In the genomic region with DNA sequence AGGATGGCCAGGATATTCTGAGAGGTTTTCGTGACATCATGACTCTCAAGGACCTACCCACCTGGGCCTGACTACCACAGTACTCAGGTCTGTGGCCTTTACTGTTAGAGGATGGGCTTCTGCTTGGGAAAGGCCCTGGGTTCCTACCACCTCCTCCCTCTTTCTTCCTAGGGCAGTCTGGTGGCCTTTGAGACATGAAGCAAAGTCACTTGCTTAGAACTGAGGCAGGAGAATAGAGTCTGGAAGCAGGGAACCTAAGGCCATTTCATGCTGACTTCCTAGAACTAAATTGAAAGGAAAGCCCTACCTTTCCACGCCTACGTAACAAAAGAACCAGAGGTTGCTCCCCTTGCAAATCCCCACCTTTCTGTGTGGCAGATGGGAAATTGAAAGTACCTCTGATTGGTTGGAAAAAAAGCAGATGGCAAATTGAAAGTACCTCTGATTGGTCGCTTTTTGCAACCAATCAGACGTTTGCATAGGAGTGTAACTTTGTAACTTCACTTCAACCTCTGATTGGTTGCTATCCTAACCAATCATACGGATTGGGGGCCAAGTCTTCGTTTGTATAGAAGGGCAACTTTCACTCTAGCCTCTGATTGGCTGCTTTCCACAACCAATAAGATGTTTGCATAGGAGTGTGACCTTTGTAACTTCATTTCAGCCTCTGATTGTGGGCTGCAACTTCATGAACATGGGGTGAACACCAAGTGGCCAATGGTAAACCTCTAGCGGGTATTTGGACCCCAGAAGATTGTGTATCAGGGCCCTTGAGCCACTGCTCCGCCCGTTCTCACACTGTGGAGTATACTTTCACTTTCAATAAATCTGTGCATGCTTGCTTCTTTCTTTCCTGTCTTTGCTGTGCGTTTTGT, we compare ENCODE assay signal across 11 cellular contexts. TPM values are rescaled to one million over a fixed set of nuclear protein-coding genes. Genes with fewer than 3 reads are reported as not detected.
A peak's percentile ranks its signal among the peaks of the same experiment; 100 is the strongest.
DNase-seq lines count a peak whose midpoint lies in the region; ATAC-seq, FAIRE-seq and TF ChIP-seq lines count a peak whose summit lies in the region.
"Had no signal": no experiment of that assay in that cellular context is flagged by ENCODE, and none has a peak within 500 bp of the region (broad histone marks: within the 10 kb centered on the region; RNA-seq: fewer than 3 reads in every experiment).

No MANE protein-coding gene starts in this region.

- H3K27me3 ChIP-seq in IMR-90 (ENCODE audit: control insufficient read depth, insufficient read depth, low read length), result no peaks in the 10 kb centered on the region
- H3K27me3 ChIP-seq in HepG2 (ENCODE audit: control insufficient read depth in 1 of 2, insufficient read depth in 2 of 2, low read length in 2 of 2), result no peaks in the 10 kb centered on the region; a peak in 1 of 5 replicates

- H3K14ac ChIP-seq in IMR-90 (replicated peaks; ENCODE audit: low read depth, low read length), result no peak overlapping the region

- peak overlapping the region; percentile 49 for H3K4me3 Mint-ChIP-seq in activated CD4-positive, alpha-beta memory T cell treated with anti-CD3 and anti-CD28 coated beads for 36 hours

- H3K4me2 ChIP-seq in IMR-90 (ENCODE audit: low read depth, low read length), result no peak overlapping the region
- H3K4me2 ChIP-seq in HepG2 (ENCODE audit: low read depth, low read length), result peak overlapping the region; percentile 79

- H2BK120ac ChIP-seq in IMR-90 (ENCODE audit: low read depth, low read length), result no peak overlapping the region

- H3K79me2 ChIP-seq in HepG2 (ENCODE audit: insufficient read depth, low read length), result peaks cover 6% of the 10 kb centered on the region

- H3K4me3 ChIP-seq in IMR-90 (ENCODE audit: insufficient read depth, low read depth, low read length) (no peak overlapping the region), HepG2 (replicated peaks in 1 of 3; ENCODE audit: insufficient read depth in 1 of 3, low read depth in 2 of 3, low read length in 3 of 3) (peak overlapping the region; percentile 64 to 80 (median 68))

- peak overlapping the region; percentile 24 for H2AFZ ChIP-seq in IMR-90 (replicated peaks; ENCODE audit: low read length, poor library complexity)
- no peak overlapping the region for H2AFZ ChIP-seq in HepG2 (ENCODE audit: low read length)

- BruUV-seq in IMR-90 (replicated peaks; lab: Mats Ljungman, UMichigan) (no TSS peak), HepG2 (replicated peaks; lab: Mats Ljungman, UMichigan) (no TSS peak)

- no peak overlapping the region for H3K23ac ChIP-seq in IMR-90 (ENCODE audit: low read depth, low read length)

- no peak for TF ChIP-seq RAD21 in IMR-90 (IDR thresholded peaks at IDR 0.05; ENCODE audit: low read length)
- TF ChIP-seq RAD21 in HepG2 (CRISPR knock-in tag; IDR thresholded peaks at IDR 0.05), result no peak

- no peak overlapping the region for H3K18ac ChIP-seq in IMR-90 (ENCODE audit: low read depth, low read length)

- peak; percentile 100 for FAIRE-seq in HepG2 (lab: Jason Lieb, UNC)

- no peak overlapping the region for H4K5ac ChIP-seq in IMR-90 (ENCODE audit: low read depth, low read length)

- no peaks in the 10 kb centered on the region for H3K79me1 ChIP-seq in IMR-90 (ENCODE audit: low read depth in 1 of 2, low read length in 2 of 2)

- no peak for TF ChIP-seq CTCF in IMR-90 (conservative IDR thresholded peaks at IDR 0.05; ENCODE audit: low read depth, low read length)
- TF ChIP-seq CTCF in HepG2 (CRISPR knock-in tag; IDR thresholded peaks at IDR 0.05), result no peak

- TF ChIP-seq EP300 in HepG2 (IDR thresholded peaks at IDR 0.05; ENCODE audit: low read depth in 2 of 2, low read length in 2 of 2) (no peak), HepG2 (CRISPR knock-in tag; IDR thresholded peaks at IDR 0.05; ENCODE audit: borderline replicate concordance) (no peak)

- H3K4me1 ChIP-seq in IMR-90 (ENCODE audit: control insufficient read depth, insufficient read depth, low read length) (no peaks in the 10 kb centered on the region), HepG2 (ENCODE audit: insufficient read depth, low read length) (no peaks in the 10 kb centered on the region)
- H3K4me1 ChIP-seq: adrenal gland had no signal

- H3K9me1 ChIP-seq in IMR-90 (ENCODE audit: insufficient read depth, low read length), result no peaks in the 10 kb centered on the region

- no peak overlapping the region for H3K27ac ChIP-seq in IMR-90 (ENCODE audit: insufficient read depth, low read length)
- peak overlapping the region; percentile 96 for H3K27ac ChIP-seq in HepG2 (ENCODE audit: extremely low read length, insufficient read depth, low read length)
- H3K27ac ChIP-seq: adrenal gland had no signal

- H4K20me1 ChIP-seq in IMR-90 (ENCODE audit: insufficient read depth, low read length) (no peaks in the 10 kb centered on the region), HepG2 (ENCODE audit: insufficient read depth, low read length) (no peaks in the 10 kb centered on the region)

- H2BK5ac ChIP-seq in IMR-90 (ENCODE audit: low read depth, low read length, poor library complexity, severe bottlenecking), result no peak overlapping the region

- dilution Hi-C loops in IMR-90 (cut with HindIII; ENCODE audit: low sequenced_read_pairs, unreplicated experiment), result no loop called here

- in situ Hi-C loops in IMR-90 (cut with MboI; ENCODE audit: low sequenced_read_pairs) (no loop called here), HepG2 (cut with HindIII; ENCODE audit: extremely low pct_ligation_motif_present, low pct_unique_long_range_greater_than_20kb) (no loop called here)

- H3K9ac ChIP-seq in IMR-90 (ENCODE audit: low read depth, low read length), result no peak overlapping the region
- peak overlapping the region; percentile 83 for H3K9ac ChIP-seq in HepG2 (ENCODE audit: insufficient read depth, low read depth, low read length)

- no peak overlapping the region for H2AK5ac ChIP-seq in IMR-90 (ENCODE audit: low read depth, low read length)

- no peak overlapping the region for H2BK20ac ChIP-seq in IMR-90 (ENCODE audit: low read depth, low read length)

- no peaks in the 10 kb centered on the region for H3K27me3 Mint-ChIP-seq in activated CD4-positive, alpha-beta memory T cell treated with anti-CD3 and anti-CD28 coated beads for 36 hours

- H3K36me3 ChIP-seq in IMR-90 (ENCODE audit: control insufficient read depth, insufficient read depth, low read length) (no peaks in the 10 kb centered on the region), HepG2 (replicated peaks in 1 of 2; ENCODE audit: control insufficient read depth in 1 of 2, insufficient read depth in 2 of 2, low read length in 2 of 2) (no peaks in the 10 kb centered on the region)
- H3K36me3 ChIP-seq: adrenal gland had no signal

- no peaks in the 10 kb centered on the region for H3K9me3 ChIP-seq in IMR-90 (ENCODE audit: control insufficient read depth, insufficient read depth, low read length)
- H3K9me3 ChIP-seq in HepG2 (ENCODE audit: low read length), result no peaks in the 10 kb centered on the region
- H3K9me3 ChIP-seq: adrenal gland had no signal

- peaks cover 6% of the 10 kb centered on the region for H3K4me1 Mint-ChIP-seq in activated CD4-positive, alpha-beta memory T cell treated with anti-CD3 and anti-CD28 coated beads for 36 hours (ENCODE audit: low read depth)

- no peak overlapping the region for H4K8ac ChIP-seq in IMR-90 (ENCODE audit: low read depth in 2 of 2, low read length in 2 of 2)

- H3K4ac ChIP-seq in IMR-90 (ENCODE audit: low read depth, low read length), result no peak overlapping the region

- H3K56ac ChIP-seq in IMR-90 (ENCODE audit: extremely low read depth, insufficient read depth, low read length), result no peak overlapping the region

- no peak for ATAC-seq in IMR-90 (ENCODE audit: low read depth)
- ATAC-seq in HepG2, result peak; percentile 91
- ATAC-seq in HG02938 (IDR thresholded peaks at IDR 0.05; ENCODE audit: unreplicated experiment), result no peak

- H3K36me3 Mint-ChIP-seq in activated CD4-positive, alpha-beta memory T cell treated with anti-CD3 and anti-CD28 coated beads for 36 hours, result no peaks in the 10 kb centered on the region

- CTCF ChIA-PET in IMR-90 (lab: Yijun Ruan, JAX), result no interaction called here
- CTCF ChIA-PET in activated CD4-positive, alpha-beta memory T cell treated with anti-CD3 and anti-CD28 coated beads for 36 hours (lab: Charles Lee), result no interaction called here
- CTCF ChIA-PET in HepG2 (lab: Yijun Ruan, JAX; ENCODE audit: low intra/inter-chr PET ratio, low total read pairs), result no interaction called here

- DNase-seq in CMK (ENCODE audit: low read depth), result peak; percentile 53
- peak; percentile 13 for DNase-seq in IMR-90
- DNase-seq in activated CD4-positive, alpha-beta memory T cell treated with anti-CD3 and anti-CD28 coated beads for 36 hours, result peak; percentile 11
- DNase-seq in HepG2 (ENCODE audit: low spot score), result peak; percentile 98
- DNase-seq in NCI-H1048 (lab: John Stamatoyannopoulos, UW), result no peak
- DNase-seq in NCI-H1092 treated with DMSO at 0.1 percent for 48 hours (lab: John Stamatoyannopoulos, UW), result no peak
- no peak for DNase-seq in NCI-H2081 (lab: John Stamatoyannopoulos, UW)
- DNase-seq: NCI-H524 treated with DMSO at 0.1 percent for 48 hours; stimulated activated CD4-positive, alpha-beta T cell treated with anti-CD3 and anti-CD28 coated beads, Interleukin-15, amount 100 ng/mL, for 24 hours had no signal

- H2AK9ac ChIP-seq in IMR-90 (replicated peaks; ENCODE audit: low read depth, low read length, poor library complexity), result no peak overlapping the region

- POLR2A ChIA-PET in IMR-90 (lab: Charles Lee; ENCODE audit: unreplicated experiment) (no interaction called here), HepG2 (lab: Yijun Ruan, JAX) (interaction anchor here (1.4 kb wide), 1 partner anchor 33 kb away, joined by 4 read pairs; the partner anchor contains the start of gene UPF3B)
- POLR2A ChIA-PET in activated CD4-positive, alpha-beta memory T cell treated with anti-CD3 and anti-CD28 coated beads for 36 hours (lab: Charles Lee), result no interaction called here

- intact Hi-C loops in IMR-90 (cut with micrococcal nuclease), result loop anchor here (10.0 kb wide), 1 partner anchor 371 kb away; no protein-coding TSS in a partner anchor
- intact Hi-C loops in activated CD4-positive, alpha-beta memory T cell treated with anti-CD3 and anti-CD28 coated beads for 36 hours (cut with micrococcal nuclease), result loop anchor here (1.0 to 10.0 kb wide), 3 partner anchors 93 to 368 kb away; no protein-coding TSS in a partner anchor
- intact Hi-C loops in HepG2 (cut with micrococcal nuclease; ENCODE audit: unreplicated experiment), result loop anchor here (2.0 to 5.0 kb wide), 2 partner anchors 49 to 367 kb away; partner anchors contain the start of gene ZBTB33

- no peaks in the 10 kb centered on the region for H3K9me3 Mint-ChIP-seq in activated CD4-positive, alpha-beta memory T cell treated with anti-CD3 and anti-CD28 coated beads for 36 hours

- 67% methylated on average over 1 of the region's 11 CpGs; no CpG with 5 or more reads in 1 of the 2 experiments for WGBS in IMR-90 (ENCODE audit: extremely low coverage in 2 of 2, insufficient read length in 1 of 2), 2 experiments
- WGBS in HepG2 (ENCODE audit: low lambda C conversion rate), result 1% methylated on average over 7 of the region's 11 CpGs

- TF ChIP-seq POLR2A in IMR-90 (IDR thresholded peaks at IDR 0.05; ENCODE audit: low read depth, low read length) (no peak), HepG2 (IDR thresholded peaks at IDR 0.05; ENCODE audit: insufficient read depth in 1 of 2, low read depth in 2 of 2, low read length in 2 of 2) (peak; percentile 55 to 72; a peak in 3 of 4 replicates)

- no peak overlapping the region for H3K27ac Mint-ChIP-seq in activated CD4-positive, alpha-beta memory T cell treated with anti-CD3 and anti-CD28 coated beads for 36 hours

- no peak overlapping the region for H4K91ac ChIP-seq in IMR-90 (ENCODE audit: insufficient read depth, low read depth, low read length)

- H2BK15ac ChIP-seq in IMR-90 (ENCODE audit: low read depth, low read length), result no peak overlapping the region

RNA-seq across cellular contexts. Expression of gene AKAP14, which starts 9.9 kb away (rescaled TPM):
- total RNA-seq in IMR-90 (2012; rRNA removed) (not detected in 2 replicates), HepG2 (2016; rRNA removed; fragmentation: Illumina TruSeq; extraction: Trizol) (1.7 and 1.9 TPM in 2 replicates)
- polyA plus RNA-seq in IMR-90 (2012; rRNA removed) (not detected in 2 replicates), HepG2 (2011; rRNA removed) (0.20 TPM in 1 of 2 replicates, not detected in the other)
- polyA plus RNA-seq in IMR-90 (2012; cell fraction: cytosol; rRNA removed), result not detected in 2 replicates
- not detected in 2 replicates for polyA plus RNA-seq in IMR-90 (2012; cell fraction: nucleus; rRNA removed; ENCODE audit: low replicate concordance)
- not detected for total RNA-seq in activated CD4-positive, alpha-beta memory T cell treated with anti-CD3 and anti-CD28 coated beads for 36 hours
- total RNA-seq in HepG2 (2016; cell fraction: cytosol; rRNA removed; fragmentation: Illumina TruSeq; extraction: Trizol; ENCODE audit: low read depth), result 1.7 TPM in 1 of 2 replicates, not detected in the other
- 1.0 and 2.2 TPM in 2 replicates for total RNA-seq in HepG2 (2016; cell fraction: insoluble cytoplasmic fraction; rRNA removed; fragmentation: Illumina TruSeq; extraction: Trizol)
- total RNA-seq in HepG2 (2016; cell fraction: membrane; rRNA removed; fragmentation: Illumina TruSeq; extraction: Trizol), result 1.9 and 2.7 TPM in 2 replicates
- total RNA-seq in HepG2 (2016; cell fraction: nucleus; rRNA removed; fragmentation: Illumina TruSeq; extraction: Trizol), result 1.8 and 1.9 TPM in 2 replicates
- 0.05 TPM in 1 of 2 replicates, not detected in the other for polyA plus RNA-seq in HepG2 (2011; cell fraction: cytosol; rRNA removed)
- not detected in 2 replicates for polyA plus RNA-seq in HepG2 (2011; cell fraction: nucleus; rRNA removed)
- polyA plus RNA-seq in HepG2 (2012), result 0.36 and 0.52 TPM in 2 replicates
- polyA plus RNA-seq in HepG2 (2016; cell fraction: cytosol; fragmentation: Illumina TruSeq; extraction: Trizol; ENCODE audit: low read depth), result 0.54 and 0.57 TPM in 2 replicates
- 1.8 and 1.9 TPM in 2 replicates for polyA plus RNA-seq in HepG2 (2016; cell fraction: insoluble cytoplasmic fraction; fragmentation: Illumina TruSeq; extraction: Trizol; ENCODE audit: low read depth)
- polyA plus RNA-seq in HepG2 (2016; cell fraction: membrane; fragmentation: Illumina TruSeq; extraction: Trizol; ENCODE audit: low read depth), result 0.73 and 1.3 TPM in 2 replicates
- polyA plus RNA-seq in HepG2 (2016; cell fraction: nucleus; fragmentation: Illumina TruSeq; extraction: Trizol; ENCODE audit: insufficient read depth, low read depth), result 1.0 and 2.4 TPM in 2 replicates
- not detected in 2 replicates for polyA minus RNA-seq in HepG2 (2011; rRNA and poly(A)+ RNA removed; ENCODE audit: low replicate concordance)
- polyA minus RNA-seq in HepG2 (2011; cell fraction: cytosol; rRNA and poly(A)+ RNA removed), result not detected in 2 replicates
- not detected in 2 replicates for polyA minus RNA-seq in HepG2 (2011; cell fraction: nucleus; rRNA and poly(A)+ RNA removed)
- total RNA-seq: adrenal gland had no signal
- polyA plus RNA-seq: adrenal gland had no signal

RNA-seq across cellular contexts. Expression of gene NDUFA1, which starts 14.2 kb away (rescaled TPM):
- total RNA-seq in IMR-90 (2012; rRNA removed) (12.5 and 47.5 TPM in 2 replicates), HepG2 (2016; rRNA removed; fragmentation: Illumina TruSeq; extraction: Trizol) (167 and 181 TPM in 2 replicates)
- polyA plus RNA-seq in IMR-90 (2012; rRNA removed) (90.1 and 104 TPM in 2 replicates), HepG2 (2011; rRNA removed) (102 and 150 TPM in 2 replicates)
- 9.7 and 28.6 TPM in 2 replicates for polyA plus RNA-seq in IMR-90 (2012; cell fraction: cytosol; rRNA removed)
- 1.9 and 15.3 TPM in 2 replicates for polyA plus RNA-seq in IMR-90 (2012; cell fraction: nucleus; rRNA removed; ENCODE audit: low replicate concordance)
- 100 to 1,000 TPM; 103 to 104 TPM for total RNA-seq in activated CD4-positive, alpha-beta memory T cell treated with anti-CD3 and anti-CD28 coated beads for 36 hours
- total RNA-seq in HepG2 (2016; cell fraction: cytosol; rRNA removed; fragmentation: Illumina TruSeq; extraction: Trizol; ENCODE audit: low read depth), result 52.2 and 54.3 TPM in 2 replicates
- 179 and 198 TPM in 2 replicates for total RNA-seq in HepG2 (2016; cell fraction: insoluble cytoplasmic fraction; rRNA removed; fragmentation: Illumina TruSeq; extraction: Trizol)
- 72.9 and 80.9 TPM in 2 replicates for total RNA-seq in HepG2 (2016; cell fraction: membrane; rRNA removed; fragmentation: Illumina TruSeq; extraction: Trizol)
- 85.6 and 89.4 TPM in 2 replicates for total RNA-seq in HepG2 (2016; cell fraction: nucleus; rRNA removed; fragmentation: Illumina TruSeq; extraction: Trizol)
- polyA plus RNA-seq in HepG2 (2011; cell fraction: cytosol; rRNA removed), result 56.6 and 77.4 TPM in 2 replicates
- 15.4 and 22.0 TPM in 2 replicates for polyA plus RNA-seq in HepG2 (2011; cell fraction: nucleus; rRNA removed)
- 112 and 183 TPM in 2 replicates for polyA plus RNA-seq in HepG2 (2012)
- polyA plus RNA-seq in HepG2 (2016; cell fraction: cytosol; fragmentation: Illumina TruSeq; extraction: Trizol; ENCODE audit: low read depth), result 52.3 and 72.1 TPM in 2 replicates
- 160 and 182 TPM in 2 replicates for polyA plus RNA-seq in HepG2 (2016; cell fraction: insoluble cytoplasmic fraction; fragmentation: Illumina TruSeq; extraction: Trizol; ENCODE audit: low read depth)
- polyA plus RNA-seq in HepG2 (2016; cell fraction: membrane; fragmentation: Illumina TruSeq; extraction: Trizol; ENCODE audit: low read depth), result 56.0 and 73.0 TPM in 2 replicates
- polyA plus RNA-seq in HepG2 (2016; cell fraction: nucleus; fragmentation: Illumina TruSeq; extraction: Trizol; ENCODE audit: insufficient read depth, low read depth), result 154 and 155 TPM in 2 replicates
- 12.9 and 43.1 TPM in 2 replicates for polyA minus RNA-seq in HepG2 (2011; rRNA and poly(A)+ RNA removed; ENCODE audit: low replicate concordance)
- polyA minus RNA-seq in HepG2 (2011; cell fraction: cytosol; rRNA and poly(A)+ RNA removed), result 33.2 and 39.7 TPM in 2 replicates
- 14.2 and 16.9 TPM in 2 replicates for polyA minus RNA-seq in HepG2 (2011; cell fraction: nucleus; rRNA and poly(A)+ RNA removed)

RNA-seq across cellular contexts. Expression of gene RNF113A, which starts 14.3 kb away (rescaled TPM):
- total RNA-seq in IMR-90 (2012; rRNA removed) (16.5 and 20.6 TPM in 2 replicates), HepG2 (2016; rRNA removed; fragmentation: Illumina TruSeq; extraction: Trizol) (15.4 and 21.4 TPM in 2 replicates)
- polyA plus RNA-seq in IMR-90 (2012; rRNA removed) (15.9 and 17.0 TPM in 2 replicates), HepG2 (2011; rRNA removed) (14.0 and 16.3 TPM in 2 replicates)
- polyA plus RNA-seq in IMR-90 (2012; cell fraction: cytosol; rRNA removed), result 10.5 and 11.2 TPM in 2 replicates
- polyA plus RNA-seq in IMR-90 (2012; cell fraction: nucleus; rRNA removed; ENCODE audit: low replicate concordance), result 4.4 and 6.8 TPM in 2 replicates
- 10 to 100 TPM; 23.1 to 26.2 TPM for total RNA-seq in activated CD4-positive, alpha-beta memory T cell treated with anti-CD3 and anti-CD28 coated beads for 36 hours
- 3.8 and 4.1 TPM in 2 replicates for total RNA-seq in HepG2 (2016; cell fraction: cytosol; rRNA removed; fragmentation: Illumina TruSeq; extraction: Trizol; ENCODE audit: low read depth)
- 16.4 and 22.5 TPM in 2 replicates for total RNA-seq in HepG2 (2016; cell fraction: insoluble cytoplasmic fraction; rRNA removed; fragmentation: Illumina TruSeq; extraction: Trizol)
- 6.0 and 6.6 TPM in 2 replicates for total RNA-seq in HepG2 (2016; cell fraction: membrane; rRNA removed; fragmentation: Illumina TruSeq; extraction: Trizol)
- total RNA-seq in HepG2 (2016; cell fraction: nucleus; rRNA removed; fragmentation: Illumina TruSeq; extraction: Trizol), result 7.1 and 7.7 TPM in 2 replicates
- polyA plus RNA-seq in HepG2 (2011; cell fraction: cytosol; rRNA removed), result 19.6 and 19.7 TPM in 2 replicates
- polyA plus RNA-seq in HepG2 (2011; cell fraction: nucleus; rRNA removed), result 7.3 and 7.5 TPM in 2 replicates
- 17.4 and 18.7 TPM in 2 replicates for polyA plus RNA-seq in HepG2 (2012)
- polyA plus RNA-seq in HepG2 (2016; cell fraction: cytosol; fragmentation: Illumina TruSeq; extraction: Trizol; ENCODE audit: low read depth), result 4.0 and 4.2 TPM in 2 replicates
- 20.9 and 21.9 TPM in 2 replicates for polyA plus RNA-seq in HepG2 (2016; cell fraction: insoluble cytoplasmic fraction; fragmentation: Illumina TruSeq; extraction: Trizol; ENCODE audit: low read depth)
- 4.3 and 5.6 TPM in 2 replicates for polyA plus RNA-seq in HepG2 (2016; cell fraction: membrane; fragmentation: Illumina TruSeq; extraction: Trizol; ENCODE audit: low read depth)
- 11.0 and 11.3 TPM in 2 replicates for polyA plus RNA-seq in HepG2 (2016; cell fraction: nucleus; fragmentation: Illumina TruSeq; extraction: Trizol; ENCODE audit: insufficient read depth, low read depth)
- polyA minus RNA-seq in HepG2 (2011; rRNA and poly(A)+ RNA removed; ENCODE audit: low replicate concordance), result 5.4 and 9.0 TPM in 2 replicates
- polyA minus RNA-seq in HepG2 (2011; cell fraction: cytosol; rRNA and poly(A)+ RNA removed), result 6.6 and 7.8 TPM in 2 replicates
- polyA minus RNA-seq in HepG2 (2011; cell fraction: nucleus; rRNA and poly(A)+ RNA removed), result 4.9 and 5.0 TPM in 2 replicates

RNA-seq across cellular contexts. Expression of gene UPF3B, which starts 33.0 kb away (rescaled TPM):
- total RNA-seq in IMR-90 (2012; rRNA removed) (0.54 and 1.4 TPM in 2 replicates), HepG2 (2016; rRNA removed; fragmentation: Illumina TruSeq; extraction: Trizol) (7.2 and 8.2 TPM in 2 replicates)
- polyA plus RNA-seq in IMR-90 (2012; rRNA removed) (6.0 and 6.4 TPM in 2 replicates), HepG2 (2011; rRNA removed) (4.6 and 5.2 TPM in 2 replicates)
- polyA plus RNA-seq in IMR-90 (2012; cell fraction: cytosol; rRNA removed), result 0.88 and 1.1 TPM in 2 replicates
- polyA plus RNA-seq in IMR-90 (2012; cell fraction: nucleus; rRNA removed; ENCODE audit: low replicate concordance), result 0.84 and 4.6 TPM in 2 replicates
- 10 to 100 TPM; 14.8 to 15.3 TPM for total RNA-seq in activated CD4-positive, alpha-beta memory T cell treated with anti-CD3 and anti-CD28 coated beads for 36 hours
- 0.62 and 0.81 TPM in 2 replicates for total RNA-seq in HepG2 (2016; cell fraction: cytosol; rRNA removed; fragmentation: Illumina TruSeq; extraction: Trizol; ENCODE audit: low read depth)
- total RNA-seq in HepG2 (2016; cell fraction: insoluble cytoplasmic fraction; rRNA removed; fragmentation: Illumina TruSeq; extraction: Trizol), result 7.0 and 7.4 TPM in 2 replicates
- 1.4 and 1.8 TPM in 2 replicates for total RNA-seq in HepG2 (2016; cell fraction: membrane; rRNA removed; fragmentation: Illumina TruSeq; extraction: Trizol)
- total RNA-seq in HepG2 (2016; cell fraction: nucleus; rRNA removed; fragmentation: Illumina TruSeq; extraction: Trizol), result 7.5 and 9.2 TPM in 2 replicates
- polyA plus RNA-seq in HepG2 (2011; cell fraction: cytosol; rRNA removed), result 2.1 and 2.2 TPM in 2 replicates
- polyA plus RNA-seq in HepG2 (2011; cell fraction: nucleus; rRNA removed), result 3.7 and 4.1 TPM in 2 replicates
- 5.6 and 7.2 TPM in 2 replicates for polyA plus RNA-seq in HepG2 (2012)
- polyA plus RNA-seq in HepG2 (2016; cell fraction: cytosol; fragmentation: Illumina TruSeq; extraction: Trizol; ENCODE audit: low read depth), result 0.47 and 0.50 TPM in 2 replicates
- polyA plus RNA-seq in HepG2 (2016; cell fraction: insoluble cytoplasmic fraction; fragmentation: Illumina TruSeq; extraction: Trizol; ENCODE audit: low read depth), result 14.8 and 16.1 TPM in 2 replicates
- 0.74 and 0.84 TPM in 2 replicates for polyA plus RNA-seq in HepG2 (2016; cell fraction: membrane; fragmentation: Illumina TruSeq; extraction: Trizol; ENCODE audit: low read depth)
- polyA plus RNA-seq in HepG2 (2016; cell fraction: nucleus; fragmentation: Illumina TruSeq; extraction: Trizol; ENCODE audit: insufficient read depth, low read depth), result 14.6 and 15.3 TPM in 2 replicates
- 0.30 and 2.3 TPM in 2 replicates for polyA minus RNA-seq in HepG2 (2011; rRNA and poly(A)+ RNA removed; ENCODE audit: low replicate concordance)
- polyA minus RNA-seq in HepG2 (2011; cell fraction: cytosol; rRNA and poly(A)+ RNA removed), result 0.49 and 1.5 TPM in 2 replicates
- polyA minus RNA-seq in HepG2 (2011; cell fraction: nucleus; rRNA and poly(A)+ RNA removed), result 8.5 and 10.4 TPM in 2 replicates

RNA-seq across cellular contexts. Expression of gene NKAP, which starts 57.8 kb away (rescaled TPM):
- total RNA-seq in IMR-90 (2012; rRNA removed), result 1.3 and 2.5 TPM in 2 replicates
- 2.7 TPM in 2 replicates for polyA plus RNA-seq in IMR-90 (2012; rRNA removed)
- polyA plus RNA-seq in IMR-90 (2012; cell fraction: cytosol; rRNA removed), result 1.6 and 1.9 TPM in 2 replicates
- 1.0 and 1.1 TPM in 2 replicates for polyA plus RNA-seq in IMR-90 (2012; cell fraction: nucleus; rRNA removed; ENCODE audit: low replicate concordance)
- total RNA-seq in activated CD4-positive, alpha-beta memory T cell treated with anti-CD3 and anti-CD28 coated beads for 36 hours, result 10 to 100 TPM; 10.8 to 11.7 TPM
- 6.1 and 9.0 TPM in 2 replicates for total RNA-seq in HepG2 (2016; rRNA removed; fragmentation: Illumina TruSeq; extraction: Trizol)
- 1.5 and 1.8 TPM in 2 replicates for total RNA-seq in HepG2 (2016; cell fraction: cytosol; rRNA removed; fragmentation: Illumina TruSeq; extraction: Trizol; ENCODE audit: low read depth)
- 5.6 and 9.1 TPM in 2 replicates for total RNA-seq in HepG2 (2016; cell fraction: insoluble cytoplasmic fraction; rRNA removed; fragmentation: Illumina TruSeq; extraction: Trizol)
- total RNA-seq in HepG2 (2016; cell fraction: membrane; rRNA removed; fragmentation: Illumina TruSeq; extraction: Trizol), result 2.6 and 3.0 TPM in 2 replicates
- 3.7 and 4.7 TPM in 2 replicates for total RNA-seq in HepG2 (2016; cell fraction: nucleus; rRNA removed; fragmentation: Illumina TruSeq; extraction: Trizol)
- polyA plus RNA-seq in HepG2 (2011; rRNA removed), result 3.3 and 3.6 TPM in 2 replicates
- 2.7 and 2.8 TPM in 2 replicates for polyA plus RNA-seq in HepG2 (2011; cell fraction: cytosol; rRNA removed)
- 2.1 and 2.7 TPM in 2 replicates for polyA plus RNA-seq in HepG2 (2011; cell fraction: nucleus; rRNA removed)
- polyA plus RNA-seq in HepG2 (2012), result 7.0 and 9.9 TPM in 2 replicates
- polyA plus RNA-seq in HepG2 (2016; cell fraction: cytosol; fragmentation: Illumina TruSeq; extraction: Trizol; ENCODE audit: low read depth), result 1.8 and 2.1 TPM in 2 replicates
- polyA plus RNA-seq in HepG2 (2016; cell fraction: insoluble cytoplasmic fraction; fragmentation: Illumina TruSeq; extraction: Trizol; ENCODE audit: low read depth), result 15.5 and 16.8 TPM in 2 replicates
- polyA plus RNA-seq in HepG2 (2016; cell fraction: membrane; fragmentation: Illumina TruSeq; extraction: Trizol; ENCODE audit: low read depth), result 3.2 and 3.9 TPM in 2 replicates
- 7.9 and 8.6 TPM in 2 replicates for polyA plus RNA-seq in HepG2 (2016; cell fraction: nucleus; fragmentation: Illumina TruSeq; extraction: Trizol; ENCODE audit: insufficient read depth, low read depth)
- 1.6 and 2.6 TPM in 2 replicates for polyA minus RNA-seq in HepG2 (2011; rRNA and poly(A)+ RNA removed; ENCODE audit: low replicate concordance)
- 2.5 and 2.9 TPM in 2 replicates for polyA minus RNA-seq in HepG2 (2011; cell fraction: cytosol; rRNA and poly(A)+ RNA removed)
- 3.2 and 5.0 TPM in 2 replicates for polyA minus RNA-seq in HepG2 (2011; cell fraction: nucleus; rRNA and poly(A)+ RNA removed)

Comparison
In these comparisons a context has a peak if more than half of its experiments do, and no peak if none do; other contexts are left out.
1. DNase-seq: peak in CMK (single experiment), IMR-90 (single experiment), activated CD4-positive, alpha-beta memory T cell treated with anti-CD3 and anti-CD28 coated beads for 36 hours (single experiment) and HepG2 (single experiment); none in NCI-H1048 (single experiment), NCI-H1092 treated with DMSO at 0.1 percent for 48 hours (single experiment) and NCI-H2081 (0 of 2).